ENCODE assay signal across 8 cellular contexts in the genomic region with DNA sequence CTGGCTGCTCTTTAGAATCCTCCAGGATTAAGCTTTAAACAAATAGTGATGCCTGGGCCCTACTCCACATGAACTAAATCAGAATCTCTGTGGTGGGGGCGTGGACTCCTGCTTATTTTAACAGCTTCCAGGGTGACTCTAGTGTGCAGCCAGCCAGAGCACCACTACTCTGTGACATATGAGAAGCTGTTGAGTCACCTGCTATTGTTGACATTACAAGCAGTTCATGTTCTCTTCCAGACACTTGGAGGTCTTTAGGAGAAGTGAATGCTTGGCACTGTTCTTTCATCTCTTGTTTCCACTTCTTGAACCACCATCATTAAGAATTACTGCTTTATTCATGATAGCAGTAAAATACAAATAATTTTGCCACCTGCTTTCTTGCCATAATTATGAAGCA. TPM values are rescaled to one million over a fixed set of nuclear protein-coding genes. Genes with fewer than 3 reads are reported as not detected.
A peak's percentile ranks its signal among the peaks of the same experiment; 100 is the strongest.
DNase-seq lines count a peak whose midpoint lies in the region; ATAC-seq and TF ChIP-seq lines count a peak whose summit lies in the region.

No MANE protein-coding gene starts in this region.

- intact Hi-C loops in gastrocnemius medialis (cut with DNase I; ENCODE audit: low total_unique reads) = loop anchor here (5.0 kb wide), 1 partner anchor 258 kb away; a partner anchor contains a TSS
- intact Hi-C loops in activated naive CD4-positive, alpha-beta T cell treated with anti-CD3 and anti-CD28 coated beads for 36 hours (cut with micrococcal nuclease) = no loop called here

- DNase-seq in H4 (ENCODE audit: low spot score) = peak; percentile 90
- peak; percentile 55 for DNase-seq in NCI-H748 treated with DMSO at 0.1 percent for 48 hours (lab: John Stamatoyannopoulos, UW)
- peak; percentile 94 for DNase-seq in fibroblast of peridontal ligament (ENCODE audit: extremely low read depth)
- DNase-seq in gastrocnemius medialis = peak; percentile 80
- no peak for DNase-seq in activated naive CD4-positive, alpha-beta T cell treated with anti-CD3 and anti-CD28 coated beads for 36 hours

- no peaks in the 10 kb centered on the region for H3K4me1 Mint-ChIP-seq in activated naive CD4-positive, alpha-beta T cell treated with anti-CD3 and anti-CD28 coated beads for 36 hours (ENCODE audit: low read depth)

- H3K27me3 ChIP-seq in gastrocnemius medialis = no peaks in the 10 kb centered on the region

- no peak overlapping the region for H3K27ac Mint-ChIP-seq in activated naive CD4-positive, alpha-beta T cell treated with anti-CD3 and anti-CD28 coated beads for 36 hours

- no peaks in the 10 kb centered on the region for H3K36me3 ChIP-seq in gastrocnemius medialis

- no peaks in the 10 kb centered on the region for H3K36me3 Mint-ChIP-seq in activated naive CD4-positive, alpha-beta T cell treated with anti-CD3 and anti-CD28 coated beads for 36 hours (ENCODE audit: low read depth)

- peaks cover 5% of the 10 kb centered on the region for H3K9me3 Mint-ChIP-seq in activated naive CD4-positive, alpha-beta T cell treated with anti-CD3 and anti-CD28 coated beads for 36 hours

- peak overlapping the region in 2 of 4 donors; percentile 31 to 32 for H3K4me3 ChIP-seq in gastrocnemius medialis

- in situ Hi-C loops in gastrocnemius medialis (cut with MboI; ENCODE audit: low sequenced_read_pairs in 4 of 4) = no loop called here

- H3K4me1 ChIP-seq in gastrocnemius medialis = peaks cover 25 to 36% of the 10 kb centered on the region in 2 donors

- peaks cover 0 to 5% (median 0%) of the 10 kb centered on the region in 3 donors for H3K9me3 ChIP-seq in gastrocnemius medialis

- H3K27ac ChIP-seq in gastrocnemius medialis = peak overlapping the region; percentile 79 to 91 (median 82)

- no peak overlapping the region for H3K4me3 Mint-ChIP-seq in activated naive CD4-positive, alpha-beta T cell treated with anti-CD3 and anti-CD28 coated beads for 36 hours

- TF ChIP-seq POLR2A in gastrocnemius medialis (IDR thresholded peaks at IDR 0.05) = no peak

- CTCF ChIA-PET in activated naive CD4-positive, alpha-beta T cell treated with anti-CD3 and anti-CD28 coated beads for 36 hours (lab: Charles Lee) = no interaction called here

- ATAC-seq in gastrocnemius medialis (peak; percentile 97 to 99), GM21576 (IDR thresholded peaks at IDR 0.05; ENCODE audit: unreplicated experiment) (no peak), HG02610 (IDR thresholded peaks at IDR 0.05; ENCODE audit: unreplicated experiment) (no peak), HG03045 (IDR thresholded peaks at IDR 0.05; ENCODE audit: unreplicated experiment) (no peak)

- H3K27me3 Mint-ChIP-seq in activated naive CD4-positive, alpha-beta T cell treated with anti-CD3 and anti-CD28 coated beads for 36 hours (ENCODE audit: low read depth) = peaks cover 11% of the 10 kb centered on the region

- TF ChIP-seq CTCF in gastrocnemius medialis (IDR thresholded peaks at IDR 0.05 in 4 of 5, conservative IDR thresholded peaks at IDR 0.05 in 1 of 5) = no peak

RNA-seq across cellular contexts. Expression of a gene that starts 0.4 kb away (rescaled TPM):
- total RNA-seq in H4 (2014; rRNA removed; shearing (Covaris generic)) = not detected in 2 replicates
- total RNA-seq in gastrocnemius medialis = not detected
- not detected for total RNA-seq in activated naive CD4-positive, alpha-beta T cell treated with anti-CD3 and anti-CD28 coated beads for 36 hours

Comparison
In these comparisons a context has a peak if more than half of its experiments do, and no peak if none do; other contexts are left out.
1. ATAC-seq: peak in gastrocnemius medialis (2 of 2); none in GM21576 (single experiment), HG02610 (single experiment) and HG03045 (single experiment).